Comparison of ENCODE assay signal across 15 cellular contexts in genomic region chr2:6846967-6847695, GRCh38. TPM values are rescaled to one million over a fixed set of nuclear protein-coding genes. Genes with fewer than 3 reads are reported as not detected.
A peak's percentile ranks its signal among the peaks of the same experiment; 100 is the strongest.
DNase-seq lines count a peak whose midpoint lies in the region; ATAC-seq, FAIRE-seq and TF ChIP-seq lines count a peak whose summit lies in the region.
"Had no signal": no experiment of that assay in that cellular context is flagged by ENCODE, and none has a peak within 500 bp of the region (broad histone marks: within the 10 kb centered on the region; RNA-seq: fewer than 3 reads in every experiment).

No MANE protein-coding gene starts in this region.

- no peak overlapping the region for H3K4me3 ChIP-seq in MG63
- H3K4me3 ChIP-seq in K562: no peak overlapping the region
- H3K4me3 ChIP-seq: SK-N-MC had no signal

- H3K9ac ChIP-seq in K562 (ENCODE audit: insufficient read depth in 1 of 2, low read depth in 2 of 2, low read length in 2 of 2): no peak overlapping the region

- ATAC-seq in K562: peak; percentile 96
- ATAC-seq: Panc1, Right ventricle myocardium inferior had no signal

- H3K9me1 ChIP-seq in K562 (ENCODE audit: control insufficient read depth, insufficient read depth, low read length): no peaks in the 10 kb centered on the region

- peak; percentile 98 for TF ChIP-seq EP300 in K562 (IDR thresholded peaks at IDR 0.05; ENCODE audit: low read length)

- in situ Hi-C loops in K562 (cut with MboI): loop anchor here (25.0 kb wide), 1 partner anchor 165 kb away; no protein-coding TSS in a partner anchor

- intact Hi-C loops in K562 (cut with micrococcal nuclease): loop anchor here (1.0 to 5.0 kb wide), 6 partner anchors 19 to 235 kb away; partner anchors contain the start of gene RNF144A

- no peaks in the 10 kb centered on the region for H4K20me1 ChIP-seq in K562 (replicated peaks; ENCODE audit: control insufficient read depth, insufficient read depth, low read length)

- peak; percentile 99 for FAIRE-seq in K562 (lab: Jason Lieb, UNC)
- FAIRE-seq: GM19239 had no signal

- 16% methylated on average over 6 of the region's 6 CpGs for WGBS in K562 (ENCODE audit: insufficient coverage, low coverage, missing lambda C conversion rate)

- H3K79me2 ChIP-seq in K562 (ENCODE audit: control insufficient read depth, insufficient read depth, low read length): no peaks in the 10 kb centered on the region

- peak overlapping the region; percentile 69 for H3K27ac ChIP-seq in K562 (ENCODE audit: extremely low read depth, low read depth, low read length)
- H3K27ac ChIP-seq: SK-N-MC had no signal

- no TSS peak for BruUV-seq in K562 (replicated peaks; lab: Mats Ljungman, UMichigan)

- CTCF ChIA-PET in K562 (lab: Yijun Ruan, JAX; ENCODE audit: low intra/inter-chr PET ratio): no interaction called here

- DNase-seq in Daoy (ENCODE audit: low read depth) (peak; percentile 7), MG63 (peak; percentile 76), K562 (ENCODE audit: extremely low read depth in 1 of 4, low spot score in 3 of 4) (peak; percentile 77 to 93 (median 84)), DMS79 (lab: John Stamatoyannopoulos, UW) (no peak), NCI-H1694 (lab: John Stamatoyannopoulos, UW) (no peak), NCI-H524 treated with DMSO at 0.1 percent for 48 hours (lab: John Stamatoyannopoulos, UW) (no peak)
- DNase-seq in activated T-cell treated with anti-CD3 and anti-CD28 coated beads, Interleukin-2, amount 50 U/mL, for 1 hour: no peak
- DNase-seq: CD4-positive, alpha-beta memory T cell; Karpas-422; NCI-H1930; NCI-H82 had no signal

- TF ChIP-seq CTCF in K562 (IDR thresholded peaks at IDR 0.05 in 2 of 3, conservative IDR thresholded peaks at IDR 0.05 in 1 of 3; ENCODE audit: insufficient read depth in 2 of 3, low read depth in 1 of 3, low read length in 3 of 3): 0 out of 6 replicates have a peak, but pooled peaks of 2 of the 3 experiments have one; percentile 2 to 9

- POLR2A ChIA-PET in K562 (lab: Yijun Ruan, JAX): interaction anchor here (0.7 to 2.8 kb wide), 8 partner anchors 10 to 198 kb away, joined by 3 to 21 read pairs (median 4); partner anchors contain the start of gene CMPK2

- H3K4me1 ChIP-seq in K562 (replicated peaks in 1 of 2; ENCODE audit: control insufficient read depth in 2 of 2, insufficient read depth in 2 of 2, low read length in 2 of 2): peaks cover 5 to 13% of the 10 kb centered on the region in 2 experiments; a peak in 4 of 5 replicates

- H3K4me2 ChIP-seq in K562 (ENCODE audit: insufficient read depth, low read length): peak overlapping the region; percentile 52

- H3K9me3 ChIP-seq in MG63: peaks cover 34% of the 10 kb centered on the region
- peaks cover 39% of the 10 kb centered on the region for H3K9me3 ChIP-seq in K562 (replicated peaks; ENCODE audit: control insufficient read depth, insufficient read depth, low read depth, low read length)

- H3K36me3 ChIP-seq in MG63 (0 out of 2 replicates have a peak, but pooled peaks cover 3% of the 10 kb centered on the region), K562 (ENCODE audit: control insufficient read depth, insufficient read depth, low read length) (peaks cover 13% of the 10 kb centered on the region)

- no peak for TF ChIP-seq RAD21 in K562 (CRISPR knock-in tag; conservative IDR thresholded peaks at IDR 0.05 in 1 of 2, IDR thresholded peaks at IDR 0.05 in 1 of 2)

- H2AFZ ChIP-seq in K562 (ENCODE audit: low read depth, low read length): no peak overlapping the region

- no peaks in the 10 kb centered on the region for H3K27me3 ChIP-seq in MG63
- no peaks in the 10 kb centered on the region for H3K27me3 ChIP-seq in K562 (ENCODE audit: control insufficient read depth in 2 of 2, insufficient read depth in 2 of 2, low read length in 2 of 2)

- TF ChIP-seq POLR2A in K562 (conservative IDR thresholded peaks at IDR 0.05): no peak

TF ChIP-seq in K562, 482 proteins besides CTCF, POLR2A, EP300 and RAD21 (continues in another document):
- TF ChIP-seq CHD4 (IDR thresholded peaks at IDR 0.05; ENCODE audit: insufficient read depth, insufficient replicate concordance, low read depth, low read length, poor library complexity, severe bottlenecking) (no peak), SMARCA4 (IDR thresholded peaks at IDR 0.05) (peak; percentile 98), FOXO4 (CRISPR knock-in tag; IDR thresholded peaks at IDR 0.05) (no peak), POLR2AphosphoS2 (IDR thresholded peaks at IDR 0.05; ENCODE audit: low read length) (no peak), ELF4 (CRISPR knock-in tag; IDR thresholded peaks at IDR 0.05) (peak; percentile 96), PHB (CRISPR knock-in tag; IDR thresholded peaks at IDR 0.05) (no peak), SAP30 (IDR thresholded peaks at IDR 0.05; ENCODE audit: borderline replicate concordance, insufficient read depth, low read depth, low read length, poor library complexity, severe bottlenecking) (no peak), MED1 (CRISPR knock-in tag; IDR thresholded peaks at IDR 0.05; ENCODE audit: borderline replicate concordance) (no peak), CBX3 (IDR thresholded peaks at IDR 0.05; ENCODE audit: borderline replicate concordance in 1 of 2, low read length in 2 of 2) (peak in 1 of 2 experiments; percentile 81; a peak in 1 of 3 replicates), SIRT6 (IDR thresholded peaks at IDR 0.05; ENCODE audit: low read depth, low read length) (no peak), IRF2 (CRISPR knock-in tag; IDR thresholded peaks at IDR 0.05) (no peak), RBBP5 (IDR thresholded peaks at IDR 0.05; ENCODE audit: borderline replicate concordance, insufficient read depth, low read length, poor library complexity, severe bottlenecking) (no peak), CBFB (CRISPR knock-in tag; IDR thresholded peaks at IDR 0.05) (no peak)
- TF ChIP-seq, protein P1, sequence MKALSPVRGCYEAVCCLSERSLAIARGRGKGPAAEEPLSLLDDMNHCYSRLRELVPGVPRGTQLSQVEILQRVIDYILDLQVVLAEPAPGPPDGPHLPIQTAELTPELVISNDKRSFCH (CRISPR knock-in tag; IDR thresholded peaks at IDR 0.05): no peak
- TF ChIP-seq, protein P1 (tag; IDR thresholded peaks at IDR 0.05): no peak

RNA-seq across cellular contexts. Expression of gene CMPK2, which starts 18.6 kb away (rescaled TPM):
- total RNA-seq in Daoy (2014; rRNA removed; shearing (Covaris generic)): 4.3 and 4.5 TPM in 2 replicates
- 2.3 and 6.6 TPM in 2 replicates for total RNA-seq in MG63 (2014; rRNA removed; shearing (Covaris generic); ENCODE audit: low replicate concordance)
- 2.3 and 3.5 TPM in 2 replicates for total RNA-seq in K562 (2011; cell fraction: chromatin; rRNA removed; ENCODE audit: low replicate concordance)
- 2.3 and 2.8 TPM in 2 replicates for total RNA-seq in K562 (2011; cell fraction: nucleolus; rRNA removed)
- total RNA-seq in K562 (2011; cell fraction: nucleoplasm; rRNA removed): 3.5 and 5.2 TPM in 2 replicates
- 10.5 TPM in 2 replicates for total RNA-seq in K562 (2014; rRNA removed)
- 5.0 and 5.3 TPM in 2 replicates for total RNA-seq in K562 (2014; rRNA removed; fragmentation: Illumina TruSeq; extraction: Trizol)
- 7.4 and 7.6 TPM in 2 replicates for total RNA-seq in K562 (2015; rRNA removed; fragmentation: Illumina TruSeq; extraction: Trizol)
- 7.2 and 7.9 TPM in 2 replicates for total RNA-seq in K562 (2021)
- 3.5 and 4.3 TPM in 2 replicates for polyA plus RNA-seq in K562 (2011; rRNA removed)
- polyA plus RNA-seq in K562 (2011; cell fraction: cytosol; rRNA removed): 3.2 and 3.6 TPM in 2 replicates
- polyA plus RNA-seq in K562 (2011; cell fraction: nucleus; rRNA removed): 5.6 and 6.6 TPM in 2 replicates
- polyA plus RNA-seq in K562 (2012): 8.3 and 23.7 TPM in 2 replicates
- 5.3 and 6.5 TPM in 2 replicates for polyA plus RNA-seq in K562 (2014; fragmentation: Illumina TruSeq; extraction: Trizol)
- polyA plus RNA-seq in K562 (2014; fragmentation: Nextera tagmentation; extraction: Ambion mirVana): 1 to 10 TPM; 2.6 to 2.9 TPM
- 3.8 and 4.5 TPM in 2 replicates for polyA plus RNA-seq in K562 (2014; rRNA removed)
- 2.9 and 4.3 TPM in 2 replicates for polyA minus RNA-seq in K562 (2011; rRNA and poly(A)+ RNA removed)
- 2.9 and 3.3 TPM in 2 replicates for polyA minus RNA-seq in K562 (2011; cell fraction: cytosol; rRNA and poly(A)+ RNA removed)
- 3.4 and 5.2 TPM in 2 replicates for polyA minus RNA-seq in K562 (2011; cell fraction: nucleus; rRNA and poly(A)+ RNA removed)

RNA-seq across cellular contexts. Expression of gene RSAD2, which starts 30.4 kb away (rescaled TPM):
- 3.0 and 5.8 TPM in 2 replicates for total RNA-seq in Daoy (2014; rRNA removed; shearing (Covaris generic))
- total RNA-seq in MG63 (2014; rRNA removed; shearing (Covaris generic); ENCODE audit: low replicate concordance): 1.2 and 6.9 TPM in 2 replicates
- 0.39 and 0.79 TPM in 2 replicates for total RNA-seq in K562 (2011; cell fraction: chromatin; rRNA removed; ENCODE audit: low replicate concordance)
- 0.50 and 0.53 TPM in 2 replicates for total RNA-seq in K562 (2011; cell fraction: nucleolus; rRNA removed)
- 1.2 TPM in 1 of 2 replicates, not detected in the other for total RNA-seq in K562 (2011; cell fraction: nucleoplasm; rRNA removed)
- total RNA-seq in K562 (2014; rRNA removed) (0.57 and 1.4 TPM in 2 replicates), K562 (2014; rRNA removed; fragmentation: Illumina TruSeq; extraction: Trizol) (0.41 and 0.51 TPM in 2 replicates), K562 (2015; rRNA removed; fragmentation: Illumina TruSeq; extraction: Trizol) (0.51 and 0.68 TPM in 2 replicates), K562 (2021) (0.18 and 0.49 TPM in 2 replicates)
- polyA plus RNA-seq in K562 (2011; rRNA removed) (0.24 and 0.45 TPM in 2 replicates), K562 (2014; fragmentation: Illumina TruSeq; extraction: Trizol) (0.15 and 0.37 TPM in 2 replicates), K562 (2014; fragmentation: Nextera tagmentation; extraction: Ambion mirVana) (under 1 TPM; 0.15 to 0.28 TPM), K562 (2014; rRNA removed) (0.11 and 0.19 TPM in 2 replicates)
- polyA plus RNA-seq in K562 (2011; cell fraction: cytosol; rRNA removed): 0.06 and 0.15 TPM in 2 replicates
- polyA plus RNA-seq in K562 (2011; cell fraction: nucleus; rRNA removed): 0.28 and 0.38 TPM in 2 replicates
- polyA plus RNA-seq in K562 (2012): 0.46 and 1.1 TPM in 2 replicates
- 0.63 and 0.75 TPM in 2 replicates for polyA minus RNA-seq in K562 (2011; rRNA and poly(A)+ RNA removed)
- polyA minus RNA-seq in K562 (2011; cell fraction: cytosol; rRNA and poly(A)+ RNA removed): not detected in 2 replicates
- 0.94 and 1.00 TPM in 2 replicates for polyA minus RNA-seq in K562 (2011; cell fraction: nucleus; rRNA and poly(A)+ RNA removed)

Comparison
In these comparisons a context has a peak if more than half of its experiments do, and no peak if none do; other contexts are left out.
1. DNase-seq: peak in Daoy (single experiment), MG63 (single experiment) and K562 (4 of 4); none in DMS79 (single experiment), activated T-cell treated with anti-CD3 and anti-CD28 coated beads, Interleukin-2, amount 50 U/mL, for 1 hour (single experiment), NCI-H1694 (single experiment) and NCI-H524 treated with DMSO at 0.1 percent for 48 hours (single experiment).